28 cellular contexts compared by ENCODE assay signal in genomic region chr4:43402393-43402792, GRCh38.
"Had no signal": no experiment of that assay in that cellular context is flagged by ENCODE, and none has a peak within 500 bp of the region (broad histone marks: within the 10 kb centered on the region; RNA-seq: fewer than 3 reads in every experiment).

No MANE protein-coding gene starts in this region.

- H3K27ac Mint-ChIP-seq: stimulated activated effector memory CD8-positive, alpha-beta T cell treated with anti-CD3 and anti-CD28 coated beads, Interleukin-12 subunit alpha, Interleukin-12 subunit beta, amount 100 ng/mL, for 72 hours; stimulated activated memory B cell treated with anti-CD40 and anti-IgM and Interleukin-4, amounts not matched to agents 10 μg/mL and 1 μg/mL and 100 μg/mL, for 72 hours; stimulated activated naive B cell treated with anti-CD40 and anti-IgM and Interleukin-4, amounts not matched to agents 10 μg/mL and 1 μg/mL and 100 μg/mL, for 72 hours; stimulated activated naive CD8-positive, alpha-beta T cell treated with anti-CD3 and anti-CD28 coated beads, Interleukin-15, amount 100 ng/mL, for 72 hours; stimulated activated naive CD8-positive, alpha-beta T cell treated with anti-CD3 and anti-CD28 coated beads, Interleukin-15, Interleukin-2, amounts not matched to agents 100 ng/mL and 50 ng/mL, for 24 hours; type B pancreatic cell had no signal

- H3K27me3 Mint-ChIP-seq: stimulated activated memory B cell treated with anti-CD40 and anti-IgM and Interleukin-4, amounts not matched to agents 10 μg/mL and 1 μg/mL and 100 μg/mL, for 72 hours; stimulated activated naive B cell treated with anti-CD40 and anti-IgM and Interleukin-4, amounts not matched to agents 10 μg/mL and 1 μg/mL and 100 μg/mL, for 72 hours; stimulated activated naive CD8-positive, alpha-beta T cell treated with anti-CD3 and anti-CD28 coated beads, Interleukin-15, amount 100 ng/mL, for 72 hours; stimulated activated naive CD8-positive, alpha-beta T cell treated with anti-CD3 and anti-CD28 coated beads, Interleukin-15, Interleukin-2, amounts not matched to agents 100 ng/mL and 50 ng/mL, for 24 hours; type B pancreatic cell had no signal

- H3K4me1 Mint-ChIP-seq: stimulated activated effector memory CD8-positive, alpha-beta T cell treated with anti-CD3 and anti-CD28 coated beads, Interleukin-12 subunit alpha, Interleukin-12 subunit beta, amount 100 ng/mL, for 72 hours; stimulated activated memory B cell treated with anti-CD40 and anti-IgM and Interleukin-4, amounts not matched to agents 10 μg/mL and 1 μg/mL and 100 μg/mL, for 72 hours; stimulated activated naive B cell treated with anti-CD40 and anti-IgM and Interleukin-4, amounts not matched to agents 10 μg/mL and 1 μg/mL and 100 μg/mL, for 72 hours; stimulated activated naive CD8-positive, alpha-beta T cell treated with anti-CD3 and anti-CD28 coated beads, Interleukin-15, amount 100 ng/mL, for 72 hours had no signal

- H3K27ac ChIP-seq: stomach, testis, thoracic aorta, thyroid gland, tibial artery, tibial nerve, transverse colon, upper lobe of left lung, upper lobe of right lung, uterus, vagina had no signal

- H3K9me3 Mint-ChIP-seq: type B pancreatic cell had no signal

- ATAC-seq: stimulated activated effector memory CD8-positive, alpha-beta T cell treated with anti-CD3 and anti-CD28 coated beads, Interleukin-12 subunit alpha, Interleukin-12 subunit beta, amount 100 ng/mL, for 72 hours; stimulated activated memory B cell treated with anti-CD40 and anti-IgM and Interleukin-4, amounts not matched to agents 10 μg/mL and 1 μg/mL and 100 μg/mL, for 72 hours; stimulated activated naive B cell treated with anti-CD40 and anti-IgM and Interleukin-4, amounts not matched to agents 10 μg/mL and 1 μg/mL and 100 μg/mL, for 72 hours; stimulated activated naive CD8-positive, alpha-beta T cell treated with anti-CD3 and anti-CD28 coated beads, Interleukin-15, amount 100 ng/mL, for 72 hours; stimulated activated naive CD8-positive, alpha-beta T cell treated with anti-CD3 and anti-CD28 coated beads, Interleukin-15, Interleukin-2, amounts not matched to agents 100 U/mL and 50 U/mL, for 24 hours; upper lobe of right lung had no signal

- H3K4me3 Mint-ChIP-seq: stimulated activated effector memory CD8-positive, alpha-beta T cell treated with anti-CD3 and anti-CD28 coated beads, Interleukin-12 subunit alpha, Interleukin-12 subunit beta, amount 100 ng/mL, for 72 hours; stimulated activated memory B cell treated with anti-CD40 and anti-IgM and Interleukin-4, amounts not matched to agents 10 μg/mL and 1 μg/mL and 100 μg/mL, for 72 hours; stimulated activated naive B cell treated with anti-CD40 and anti-IgM and Interleukin-4, amounts not matched to agents 10 μg/mL and 1 μg/mL and 100 μg/mL, for 72 hours; stimulated activated naive CD8-positive, alpha-beta T cell treated with anti-CD3 and anti-CD28 coated beads, Interleukin-15, amount 100 ng/mL, for 72 hours; stimulated activated naive CD8-positive, alpha-beta T cell treated with anti-CD3 and anti-CD28 coated beads, Interleukin-15, Interleukin-2, amounts not matched to agents 100 ng/mL and 50 ng/mL, for 24 hours; type B pancreatic cell had no signal

- H3K27me3 ChIP-seq: stomach, testis, thyroid gland, tibial artery, tibial nerve, transverse colon, upper lobe of left lung, upper lobe of right lung, uterus, vagina had no signal

- H3K9me3 ChIP-seq: testis, thoracic aorta, thyroid gland, tibial artery, upper lobe of right lung, uterus, vagina had no signal

- FAIRE-seq: urothelium cell line had no signal

- H3K4me3 ChIP-seq: stomach, testis, thoracic aorta, thyroid gland, tibial artery, tibial nerve, transverse colon, upper lobe of left lung, upper lobe of right lung, uterus, vagina had no signal

- H3K4me1 ChIP-seq: testis, thyroid gland, tibial artery, tibial nerve, transverse colon, upper lobe of left lung, upper lobe of right lung, uterus, vagina had no signal

- H3K36me3 ChIP-seq: stomach, thoracic aorta, thyroid gland, tibial artery, tibial nerve, transverse colon, upper lobe of left lung, upper lobe of right lung, uterus, vagina had no signal

- H3K36me3 Mint-ChIP-seq: stimulated activated effector memory CD8-positive, alpha-beta T cell treated with anti-CD3 and anti-CD28 coated beads, Interleukin-12 subunit alpha, Interleukin-12 subunit beta, amount 100 ng/mL, for 72 hours; stimulated activated memory B cell treated with anti-CD40 and anti-IgM and Interleukin-4, amounts not matched to agents 10 μg/mL and 1 μg/mL and 100 μg/mL, for 72 hours; type B pancreatic cell had no signal

- DNase-seq: stimulated activated CD4-positive, alpha-beta T cell treated with anti-CD3 and anti-CD28 coated beads, Interleukin-2, amount 100 ng/mL, for 48 hours; stimulated activated CD4-positive, alpha-beta T cell treated with anti-CD3 and anti-CD28 coated beads, Interleukin-4, amount 100 ng/mL, for 1 hour; stimulated activated CD4-positive, alpha-beta T cell treated with anti-CD3 and anti-CD28 coated beads, Interleukin-4, amount 100 ng/mL, for 24 hours; stimulated activated CD4-positive, alpha-beta T cell treated with anti-CD3 and anti-CD28 coated beads, Interleukin-4, amount 100 ng/mL, for 4 hours; stimulated activated CD8-positive, alpha-beta memory T cell treated with anti-CD3 and anti-CD28 coated beads, Interleukin-4, amount 100 ng/mL, for 48 hours; stimulated activated naive B cell treated with anti-CD40 and anti-IgM and Interleukin-4, amounts not matched to agents 10 μg/mL and 1 μg/mL and 100 μg/mL, for 72 hours; stimulated activated naive CD4-positive, alpha-beta T cell; stimulated activated naive CD4-positive, alpha-beta T cell treated with Interleukin-2 at 50 U/mL for 16 hours; stimulated activated naive CD8-positive, alpha-beta T cell treated with anti-CD3 and anti-CD28 coated beads, Interleukin-15, amount 100 ng/mL, for 72 hours; stimulated activated naive CD8-positive, alpha-beta T cell treated with anti-CD3 and anti-CD28 coated beads, Interleukin-15, Interleukin-2, amounts not matched to agents 100 U/mL and 50 U/mL, for 24 hours; stomach; substantia nigra; testis; thyroid gland; tibial artery; transverse colon; trophoblast cell; upper lobe of left lung; upper lobe of right lung; uterus had no signal
